ENCODE assay signal across 8 cellular contexts in genomic region chr2:71299507-71299906, GRCh38. TPM values are rescaled to one million over a fixed set of nuclear protein-coding genes. Genes with fewer than 3 reads are reported as not detected.
DNase-seq lines count a peak whose midpoint lies in the region; ATAC-seq, FAIRE-seq and TF ChIP-seq lines count a peak whose summit lies in the region.

No MANE protein-coding gene starts in this region.

- H3K4me1 ChIP-seq in gastrocnemius medialis: peaks cover 7 to 16% of the 10 kb centered on the region in 2 donors

- H3K9me3 ChIP-seq in gastrocnemius medialis: no peaks in the 10 kb centered on the region

- peak in 1 of 2 donors; percentile 46 for ATAC-seq in gastrocnemius medialis
- no peak for ATAC-seq in GM18867 (IDR thresholded peaks at IDR 0.05; ENCODE audit: unreplicated experiment)
- no peak for ATAC-seq in HG03045 (IDR thresholded peaks at IDR 0.05; ENCODE audit: unreplicated experiment)

- no peak overlapping the region for H3K4me3 ChIP-seq in fibroblast of the aortic adventitia (ENCODE audit: low read depth, low read length)
- no peak overlapping the region for H3K4me3 ChIP-seq in gastrocnemius medialis

- no peaks in the 10 kb centered on the region for H3K27me3 ChIP-seq in gastrocnemius medialis

- TF ChIP-seq CTCF in fibroblast of the aortic adventitia (IDR thresholded peaks at IDR 0.05; ENCODE audit: insufficient read depth, low read length) (peak; percentile 73), gastrocnemius medialis (IDR thresholded peaks at IDR 0.05 in 4 of 5, conservative IDR thresholded peaks at IDR 0.05 in 1 of 5) (peak; percentile 48 to 71 (median 51))

- no peak for FAIRE-seq in GM12891 (lab: Jason Lieb, UNC)

- no peaks in the 10 kb centered on the region for H3K36me3 ChIP-seq in gastrocnemius medialis

- intact Hi-C loops in gastrocnemius medialis (cut with DNase I; ENCODE audit: low total_unique reads): loop anchor here (1.0 kb wide), 1 partner anchor 211 kb away; no protein-coding TSS in a partner anchor

- TF ChIP-seq POLR2A in GM12891 (IDR thresholded peaks at IDR 0.05; ENCODE audit: low read depth, low read length): no peak
- no peak for TF ChIP-seq POLR2A in gastrocnemius medialis (IDR thresholded peaks at IDR 0.05)

- H3K27ac ChIP-seq in gastrocnemius medialis: no peak overlapping the region

- peak; percentile 10 to 16 for DNase-seq in AML-193 (lab: John Stamatoyannopoulos, UW)
- peak; percentile 16 for DNase-seq in GM12891 (ENCODE audit: insufficient read length, low spot score)
- DNase-seq in RPMI8226: peak; percentile 36
- peak; percentile 72 for DNase-seq in fibroblast of the aortic adventitia (ENCODE audit: low read depth)
- DNase-seq in gastrocnemius medialis: no peak
- no peak for DNase-seq in GDM1 (lab: John Stamatoyannopoulos, UW)

- in situ Hi-C loops in gastrocnemius medialis (cut with MboI; ENCODE audit: low sequenced_read_pairs in 4 of 4): loop anchor here in 1 of 4 donors (10.0 kb wide), 1 partner anchor 215 kb away; no protein-coding TSS in a partner anchor

TF ChIP-seq in GM12891, 5 proteins besides CTCF, POLR2A, EP300 and RAD21:
- TF ChIP-seq SPI1 (IDR thresholded peaks at IDR 0.05; ENCODE audit: low read depth, low read length) (no peak), POU2F2 (IDR thresholded peaks at IDR 0.05; ENCODE audit: low read depth, low read length) (no peak), PAX5 (IDR thresholded peaks at IDR 0.05; ENCODE audit: insufficient read depth, low read length, severe bottlenecking) (no peak), TAF1 (IDR thresholded peaks at IDR 0.05; ENCODE audit: low read depth, low read length) (no peak), POLR2AphosphoS5 (IDR thresholded peaks at IDR 0.05; ENCODE audit: low read depth, low read length) (no peak)

RNA-seq across cellular contexts. Expression of gene ZNF638, which starts 32.1 kb away (rescaled TPM):
- 54.8 TPM for polyA plus RNA-seq in GM12891 (2012; ENCODE audit: low read depth, missing spikeins)
- total RNA-seq in fibroblast of the aortic adventitia (ENCODE audit: low replicate concordance) (123 and 280 TPM in 2 replicates), gastrocnemius medialis (100 to 1,000 TPM in 2 of 4 donors, 10 to 100 TPM in 2; 69.7 to 152 (median 95.0) TPM)

Comparison
In these comparisons a context has a peak if more than half of its experiments do, and no peak if none do; other contexts are left out.
1. DNase-seq: peak in AML-193 (2 of 2), GM12891 (single experiment), RPMI8226 (single experiment) and fibroblast of the aortic adventitia (single experiment); none in gastrocnemius medialis (0 of 2) and GDM1 (single experiment).